8 cellular contexts compared by ENCODE assay signal in the genomic region with DNA sequence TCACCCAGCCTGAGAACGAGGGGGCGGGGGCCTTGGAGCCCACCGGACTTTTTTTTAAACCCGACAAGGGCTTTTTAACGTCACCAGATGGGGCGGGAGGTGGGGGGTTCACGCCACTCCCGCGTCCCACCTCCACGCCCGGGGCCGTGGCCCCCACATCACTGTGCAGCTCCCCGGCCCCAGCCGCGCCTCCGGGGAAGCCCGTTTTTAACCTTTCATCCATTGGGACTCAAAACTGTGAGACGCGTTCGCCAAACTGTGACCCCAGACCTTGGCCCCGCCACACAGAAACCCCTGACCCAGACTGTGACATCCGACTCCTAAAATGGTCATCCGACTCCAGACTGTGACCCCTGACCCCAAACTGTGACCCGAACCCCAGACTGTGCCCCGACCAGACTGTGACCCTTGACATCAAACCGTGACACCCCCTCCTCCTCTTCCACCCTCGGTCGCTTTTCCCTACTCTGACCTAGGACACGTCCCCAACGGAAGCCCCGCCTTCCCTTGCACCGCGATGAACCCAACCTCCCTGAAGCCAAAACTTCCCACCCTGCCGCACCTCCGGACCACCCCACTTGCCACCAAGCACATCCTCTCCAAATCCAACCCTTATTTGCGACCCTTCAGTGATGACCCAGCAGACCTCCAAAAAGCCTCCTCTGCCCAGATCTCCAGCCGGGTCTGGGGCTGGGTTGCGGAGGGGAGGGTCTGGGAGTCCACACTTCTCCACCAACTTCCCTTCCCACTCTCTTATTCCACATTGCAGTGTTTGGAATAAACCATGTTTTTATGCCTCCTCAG. TPM values are rescaled to one million over a fixed set of nuclear protein-coding genes. Genes with fewer than 3 reads are reported as not detected.
DNase-seq lines count a peak whose midpoint lies in the region; ATAC-seq and TF ChIP-seq lines count a peak whose summit lies in the region.

No MANE protein-coding gene starts in this region.

- H3K4me1 ChIP-seq in HUES64 (ENCODE audit: insufficient read depth, low read length): peaks cover 8% of the 10 kb centered on the region

- no peak for TF ChIP-seq CTCF in CD4-positive, alpha-beta T cell (IDR thresholded peaks at IDR 0.05)
- TF ChIP-seq CTCF in brain (conservative IDR thresholded peaks at IDR 0.05) (no peak), nephron progenitor cell (IDR thresholded peaks at IDR 0.05) (no peak)

- no peaks in the 10 kb centered on the region for H3K9me3 Mint-ChIP-seq in CD4-positive, alpha-beta T cell
- H3K9me3 Mint-ChIP-seq in brain (peaks cover 0 to 4% (median 0%) of the 10 kb centered on the region in 5 experiments), nephron progenitor cell (peaks cover 4% of the 10 kb centered on the region)

- 56% methylated on average over 38 of the region's 38 CpGs for WGBS in HUES64

- H3K27me3 ChIP-seq in CD4-positive, alpha-beta T cell (ENCODE audit: control insufficient read depth, insufficient read depth, low read length): peaks cover 25% of the 10 kb centered on the region
- peaks cover 33% of the 10 kb centered on the region for H3K27me3 ChIP-seq in HUES64 (ENCODE audit: insufficient read depth, low read length)

- CTCF ChIA-PET in CD4-positive, alpha-beta T cell (lab: Charles Lee): interaction anchor here (0.8 to 1.5 kb wide), 4 partner anchors 50 to 93 kb away, joined by 3 to 8 read pairs (median 4); a partner anchor contains a TSS

- POLR2A ChIA-PET in CD4-positive, alpha-beta T cell (lab: Charles Lee): interaction anchor here (1.2 kb wide), 1 partner anchor 123 kb away, joined by 3 read pairs; no protein-coding TSS in a partner anchor

- H3K27me3 Mint-ChIP-seq in CD4-positive, alpha-beta T cell: peaks cover 32% of the 10 kb centered on the region
- H3K27me3 Mint-ChIP-seq in brain: peaks cover 3% of the 10 kb centered on the region
- no peaks in the 10 kb centered on the region for H3K27me3 Mint-ChIP-seq in nephron progenitor cell (ENCODE audit: low read depth, poor library complexity)

- H3K4me3 Mint-ChIP-seq in CD4-positive, alpha-beta T cell: peak overlapping the region; percentile 93
- H3K4me3 Mint-ChIP-seq in brain (peak overlapping the region; percentile 87 to 91 (median 90)), nephron progenitor cell (peak overlapping the region; percentile 88)

- no peak for ATAC-seq in CD4-positive, alpha-beta T cell (ENCODE audit: poor library complexity)
- no peak for ATAC-seq in HG02642 (IDR thresholded peaks at IDR 0.05; ENCODE audit: poor library complexity, unreplicated experiment)
- ATAC-seq in HG03469 (IDR thresholded peaks at IDR 0.05; ENCODE audit: unreplicated experiment): no peak

- H3K9me3 ChIP-seq in CD4-positive, alpha-beta T cell (ENCODE audit: control insufficient read depth, low read length): no peaks in the 10 kb centered on the region
- no peaks in the 10 kb centered on the region for H3K9me3 ChIP-seq in HUES64 (ENCODE audit: insufficient read depth, low read depth, low read length)

- H3K4me3 ChIP-seq in HUES64 (ENCODE audit: low read length): peak overlapping the region; percentile 88

- H3K9ac ChIP-seq in HUES64 (ENCODE audit: low read depth, low read length): no peak overlapping the region

- H3K27ac ChIP-seq in CD4-positive, alpha-beta T cell (ENCODE audit: low read depth, low read length): no peak overlapping the region
- no peak overlapping the region for H3K27ac ChIP-seq in HUES64 (ENCODE audit: low read depth, low read length)

- H3K27ac Mint-ChIP-seq in CD4-positive, alpha-beta T cell: no peak overlapping the region
- H3K27ac Mint-ChIP-seq in brain: peak overlapping the region; percentile 98 to 99 (median 98)
- H3K27ac Mint-ChIP-seq in nephron progenitor cell: peak overlapping the region; percentile 84

- DNase-seq in CD4-positive, alpha-beta T cell: no peak
- DNase-seq in nephron progenitor cell (peak; percentile 32), SIG-M5 treated with dmso at 0.1 percent for 504 hours (lab: John Stamatoyannopoulos, UW; ENCODE audit: unreplicated experiment) (no peak), 8988T (no peak)

- peaks cover 25% of the 10 kb centered on the region for H3K4me1 Mint-ChIP-seq in CD4-positive, alpha-beta T cell (ENCODE audit: low read depth)
- H3K4me1 Mint-ChIP-seq in brain (peaks cover 37% of the 10 kb centered on the region), nephron progenitor cell (peaks cover 39% of the 10 kb centered on the region)

- H3K36me3 Mint-ChIP-seq in CD4-positive, alpha-beta T cell (ENCODE audit: low read depth): peaks cover 37% of the 10 kb centered on the region
- H3K36me3 Mint-ChIP-seq in brain (peaks cover 39% of the 10 kb centered on the region), nephron progenitor cell (ENCODE audit: low read depth) (peaks cover 38% of the 10 kb centered on the region)

- intact Hi-C loops in CD4-positive, alpha-beta T cell (cut with DNase I, micrococcal nuclease): loop anchor here (2.0 to 5.0 kb wide), 5 partner anchors 24 to 127 kb away; a partner anchor contains a TSS

- peaks cover 25% of the 10 kb centered on the region for H3K36me3 ChIP-seq in HUES64 (ENCODE audit: insufficient read depth, low read length)

RNA-seq across cellular contexts. Expression of a gene that starts 1.5 kb away (rescaled TPM):
- total RNA-seq in CD4-positive, alpha-beta T cell: 10 to 100 TPM; 21.4 to 21.7 TPM
- polyA plus RNA-seq in HUES64 (2013, experiment 1 of 2): 31.0 TPM
- 25.9 TPM for polyA plus RNA-seq in HUES64 (2013, experiment 2 of 2)
- 20.4 TPM for polyA plus RNA-seq in brain (ENCODE audit: insufficient read depth, low read depth, low replicate concordance)

RNA-seq across cellular contexts. Expression of a gene that starts 11.0 kb away (rescaled TPM):
- total RNA-seq in CD4-positive, alpha-beta T cell: 1 to 10 TPM; 1.7 to 2.0 TPM
- 0.45 TPM for polyA plus RNA-seq in HUES64 (2013, experiment 1 of 2)
- 0.19 TPM for polyA plus RNA-seq in HUES64 (2013, experiment 2 of 2)
- 0.80 TPM for polyA plus RNA-seq in brain (ENCODE audit: insufficient read depth, low read depth, low replicate concordance)

RNA-seq across cellular contexts. Expression of a gene that starts 24.8 kb away (rescaled TPM):
- 10 to 100 TPM; 23.4 to 25.3 TPM for total RNA-seq in CD4-positive, alpha-beta T cell
- polyA plus RNA-seq in HUES64 (2013, experiment 1 of 2): 57.6 TPM
- polyA plus RNA-seq in HUES64 (2013, experiment 2 of 2): 48.2 TPM
- polyA plus RNA-seq in brain (ENCODE audit: insufficient read depth, low read depth, low replicate concordance): 108 TPM

RNA-seq across cellular contexts. Expression of a gene that starts 50.9 kb away (rescaled TPM):
- total RNA-seq in CD4-positive, alpha-beta T cell: under 1 TPM in 1 of 2 experiments, not detected in 1; 0.06 TPM
- polyA plus RNA-seq in HUES64 (2013, experiment 1 of 2): 1.4 TPM
- 3.4 TPM for polyA plus RNA-seq in HUES64 (2013, experiment 2 of 2)
- 2.1 TPM for polyA plus RNA-seq in brain (ENCODE audit: insufficient read depth, low read depth, low replicate concordance)

RNA-seq across cellular contexts. Expression of a gene that starts 53.0 kb away (rescaled TPM):
- total RNA-seq in CD4-positive, alpha-beta T cell: 10 to 100 TPM; 32.2 to 39.6 TPM
- polyA plus RNA-seq in HUES64 (2013, experiment 1 of 2): 141 TPM
- 167 TPM for polyA plus RNA-seq in HUES64 (2013, experiment 2 of 2)
- polyA plus RNA-seq in brain (ENCODE audit: insufficient read depth, low read depth, low replicate concordance): 216 TPM
